9 cellular contexts compared by ENCODE assay signal in the genomic region with DNA sequence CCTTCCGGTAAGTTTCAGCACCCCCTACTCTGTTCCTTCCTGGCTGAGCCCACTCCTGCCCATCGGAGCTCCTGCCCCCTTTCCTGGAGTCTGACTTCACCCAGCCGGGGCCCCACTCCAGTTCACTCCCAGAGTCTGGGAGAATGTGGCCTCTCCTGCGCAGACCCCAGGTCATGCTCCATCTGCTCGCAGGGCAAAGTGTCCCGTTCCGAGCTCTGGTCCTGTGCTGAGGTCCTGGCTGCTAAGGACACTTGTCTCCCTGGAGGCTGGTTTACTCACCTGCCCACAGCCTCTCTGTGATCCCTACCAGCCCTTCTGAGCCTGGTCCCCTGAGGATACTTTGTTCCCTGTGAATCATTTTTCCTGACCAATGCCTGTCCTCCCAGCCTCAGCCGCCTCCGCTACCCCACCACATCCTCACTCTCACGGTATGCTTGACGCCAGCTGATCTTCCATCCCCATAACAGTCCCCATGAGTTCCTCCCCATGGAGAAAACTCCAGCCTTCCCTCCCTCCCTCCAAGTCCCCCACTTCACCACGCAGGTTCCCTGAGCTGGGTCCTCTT. TPM values are rescaled to one million over a fixed set of nuclear protein-coding genes. Genes with fewer than 3 reads are reported as not detected.
DNase-seq lines count a peak whose midpoint lies in the region; ATAC-seq and TF ChIP-seq lines count a peak whose summit lies in the region.
"Had no signal": no experiment of that assay in that cellular context is flagged by ENCODE, and none has a peak within 500 bp of the region (broad histone marks: within the 10 kb centered on the region; RNA-seq: fewer than 3 reads in every experiment).

No MANE protein-coding gene starts in this region.

- H3K36me3 ChIP-seq in BLaER1 treated with 17β-estradiol and CSF1 and Interleukin-3, amounts not matched to agents 10 nM and 100 nM, result peaks cover 0 to 36% (median 18%) of the 10 kb centered on the region in 11 experiments; a peak in 14 of 22 replicates
- peaks cover 10% of the 10 kb centered on the region; the same call in 1 of the 2 replicates for H3K36me3 ChIP-seq in IMR-90 (ENCODE audit: control insufficient read depth, insufficient read depth, low read length)

- in situ Hi-C loops in IMR-90 (cut with MboI; ENCODE audit: low sequenced_read_pairs), result no loop called here

- POLR2A ChIA-PET in IMR-90 (lab: Charles Lee; ENCODE audit: unreplicated experiment), result no interaction called here

- CTCF ChIA-PET in IMR-90 (lab: Yijun Ruan, JAX), result interaction anchor here (0.6 kb wide), 1 partner anchor 131 kb away, joined by 3 read pairs; no protein-coding TSS in a partner anchor

- dilution Hi-C loops in IMR-90 (cut with HindIII; ENCODE audit: low sequenced_read_pairs, unreplicated experiment), result no loop called here

- 0 out of 2 replicates have a peak, but pooled peaks have one; percentile 24 for TF ChIP-seq POLR2A in IMR-90 (IDR thresholded peaks at IDR 0.05; ENCODE audit: low read depth, low read length)

- no peak overlapping the region for H4K91ac ChIP-seq in IMR-90 (ENCODE audit: insufficient read depth, low read depth, low read length)

- H4K20me1 ChIP-seq in BLaER1 treated with 17β-estradiol and CSF1 and Interleukin-3, amounts not matched to agents 10 nM and 100 nM, result peaks cover 0 to 90% (median 26%) of the 10 kb centered on the region in 11 experiments; a peak in 15 of 22 replicates
- H4K20me1 ChIP-seq in IMR-90 (ENCODE audit: insufficient read depth, low read length), result peaks cover 11% of the 10 kb centered on the region

- 0 out of 2 replicates have a peak overlapping the region, but pooled peaks have one; percentile 35 for H3K4ac ChIP-seq in IMR-90 (ENCODE audit: low read depth, low read length)

- H3K56ac ChIP-seq in IMR-90 (ENCODE audit: extremely low read depth, insufficient read depth, low read length), result no peak overlapping the region

- H3K4me3 Mint-ChIP-seq in dendritic cell treated with granulocyte-macrophage colony-stimulating factor and Interleukin-4, amounts not matched to agents 40 ng/mL and 50 ng/mL, for 4 days, result peak overlapping the region; percentile 27
- H3K4me3 Mint-ChIP-seq in nephron, result peak overlapping the region; percentile 45 to 81 (median 52)

- TF ChIP-seq CTCF in IMR-90 (conservative IDR thresholded peaks at IDR 0.05; ENCODE audit: low read depth, low read length) (no peak), nephron (IDR thresholded peaks at IDR 0.05; ENCODE audit: unreplicated experiment in 3 of 3) (no peak)

- 26% methylated on average over 7 of the region's 12 CpGs; no CpG with 5 or more reads in 1 of the 2 experiments for WGBS in IMR-90 (ENCODE audit: extremely low coverage in 2 of 2, insufficient read length in 1 of 2), 2 experiments

- BruUV-seq in IMR-90 (replicated peaks; lab: Mats Ljungman, UMichigan), result no TSS peak

- H3K27ac ChIP-seq in BLaER1 treated with 17β-estradiol and CSF1 and Interleukin-3, amounts not matched to agents 10 nM and 100 nM, result peak overlapping the region in 4 of 11 experiments; percentile 20 to 88 (median 58); a peak in 3 of 22 replicates
- no peak overlapping the region for H3K27ac ChIP-seq in IMR-90 (ENCODE audit: insufficient read depth, low read length)

- no peak overlapping the region for H3K23ac ChIP-seq in IMR-90 (ENCODE audit: low read depth, low read length)

- H2AK9ac ChIP-seq in IMR-90 (replicated peaks; ENCODE audit: low read depth, low read length, poor library complexity), result peak overlapping the region; percentile 66

- H2BK5ac ChIP-seq in IMR-90 (ENCODE audit: low read depth, low read length, poor library complexity, severe bottlenecking), result no peak overlapping the region

- peaks cover 44% of the 10 kb centered on the region for H3K36me3 Mint-ChIP-seq in dendritic cell treated with granulocyte-macrophage colony-stimulating factor and Interleukin-4, amounts not matched to agents 40 ng/mL and 50 ng/mL, for 4 days (ENCODE audit: low read depth)
- peaks cover 8% of the 10 kb centered on the region for H3K36me3 Mint-ChIP-seq in nephron (ENCODE audit: low read depth)

- no peak overlapping the region for H3K18ac ChIP-seq in IMR-90 (ENCODE audit: low read depth, low read length)

- DNase-seq in IMR-90, result peak; percentile 78
- no peak for DNase-seq in SKM-1 (lab: John Stamatoyannopoulos, UW; ENCODE audit: unreplicated experiment)
- no peak for DNase-seq in NCI-H146 (lab: John Stamatoyannopoulos, UW)

- 0 out of 2 replicates have a peak, but pooled peaks cover 4% of the 10 kb centered on the region for H3K9me1 ChIP-seq in IMR-90 (ENCODE audit: insufficient read depth, low read length)

- H4K5ac ChIP-seq in IMR-90 (ENCODE audit: low read depth, low read length), result no peak overlapping the region

- H3K4me1 ChIP-seq in BLaER1 treated with 17β-estradiol and CSF1 and Interleukin-3, amounts not matched to agents 10 nM and 100 nM, result peaks cover 82 to 89% (median 86%) of the 10 kb centered on the region in 10 experiments
- H3K4me1 ChIP-seq in IMR-90 (ENCODE audit: control insufficient read depth, insufficient read depth, low read length), result peaks cover 8% of the 10 kb centered on the region; the same call in 1 of the 2 replicates

- peaks cover 70% of the 10 kb centered on the region for H3K4me1 Mint-ChIP-seq in dendritic cell treated with granulocyte-macrophage colony-stimulating factor and Interleukin-4, amounts not matched to agents 40 ng/mL and 50 ng/mL, for 4 days (ENCODE audit: low read depth)
- peaks cover 10% of the 10 kb centered on the region for H3K4me1 Mint-ChIP-seq in nephron

- H3K9me3 ChIP-seq in BLaER1 treated with 17β-estradiol and CSF1 and Interleukin-3, amounts not matched to agents 10 nM and 100 nM (replicated peaks in 1 of 11), result no peaks in the 10 kb centered on the region
- H3K9me3 ChIP-seq in IMR-90 (ENCODE audit: control insufficient read depth, insufficient read depth, low read length), result no peaks in the 10 kb centered on the region

- no peak overlapping the region for H2BK20ac ChIP-seq in IMR-90 (ENCODE audit: low read depth, low read length)

- 0 out of 2 replicates have a peak overlapping the region, but pooled peaks have one; percentile 28 for H2AK5ac ChIP-seq in IMR-90 (ENCODE audit: low read depth, low read length)

- peaks cover 62% of the 10 kb centered on the region for H3K27me3 Mint-ChIP-seq in dendritic cell treated with granulocyte-macrophage colony-stimulating factor and Interleukin-4, amounts not matched to agents 40 ng/mL and 50 ng/mL, for 4 days
- H3K27me3 Mint-ChIP-seq in nephron (ENCODE audit: low read depth), result peaks cover 51% of the 10 kb centered on the region

- no peak overlapping the region for H4K8ac ChIP-seq in IMR-90 (ENCODE audit: low read depth in 2 of 2, low read length in 2 of 2)

- H3K27ac Mint-ChIP-seq in dendritic cell treated with granulocyte-macrophage colony-stimulating factor and Interleukin-4, amounts not matched to agents 40 ng/mL and 50 ng/mL, for 4 days, result peak overlapping the region; percentile 2
- no peak overlapping the region for H3K27ac Mint-ChIP-seq in nephron

- H3K9me3 Mint-ChIP-seq in dendritic cell treated with granulocyte-macrophage colony-stimulating factor and Interleukin-4, amounts not matched to agents 40 ng/mL and 50 ng/mL, for 4 days, result no peaks in the 10 kb centered on the region
- H3K9me3 Mint-ChIP-seq in nephron, result no peaks in the 10 kb centered on the region

- H3K4me3 ChIP-seq in BLaER1 treated with 17β-estradiol and CSF1 and Interleukin-3, amounts not matched to agents 10 nM and 100 nM, result peak overlapping the region in 2 of 10 experiments; percentile 0 to 5; a peak in 2 of 20 replicates
- no peak overlapping the region for H3K4me3 ChIP-seq in IMR-90 (ENCODE audit: insufficient read depth, low read depth, low read length)

- TF ChIP-seq RAD21 in IMR-90 (IDR thresholded peaks at IDR 0.05; ENCODE audit: low read length), result no peak

- peaks cover 0 to 29% (median 24%) of the 10 kb centered on the region in 11 experiments; a peak in 19 of 22 replicates for H3K27me3 ChIP-seq in BLaER1 treated with 17β-estradiol and CSF1 and Interleukin-3, amounts not matched to agents 10 nM and 100 nM
- H3K27me3 ChIP-seq in IMR-90 (ENCODE audit: control insufficient read depth, insufficient read depth, low read length), result peaks cover 9% of the 10 kb centered on the region; the same call in 1 of the 2 replicates

- H2BK15ac ChIP-seq in IMR-90 (ENCODE audit: low read depth, low read length), result no peak overlapping the region

- no peak overlapping the region for H3K14ac ChIP-seq in IMR-90 (replicated peaks; ENCODE audit: low read depth, low read length)

- H2AFZ ChIP-seq in IMR-90 (replicated peaks; ENCODE audit: low read length, poor library complexity), result peak overlapping the region; percentile 72

- no peaks in the 10 kb centered on the region for H3K79me1 ChIP-seq in IMR-90 (ENCODE audit: low read depth in 1 of 2, low read length in 2 of 2)

- ATAC-seq in IMR-90 (ENCODE audit: low read depth), result peak; percentile 53
- ATAC-seq in HG03025 (IDR thresholded peaks at IDR 0.05; ENCODE audit: low FRiP score, unreplicated experiment), result no peak
- ATAC-seq in HG03460 (IDR thresholded peaks at IDR 0.05; ENCODE audit: unreplicated experiment), result no peak

- H3K9ac ChIP-seq in BLaER1 treated with 17β-estradiol and CSF1 and Interleukin-3, amounts not matched to agents 10 nM and 100 nM, result peak overlapping the region in 5 of 11 experiments; percentile 71 to 80 (median 73); a peak in 6 of 22 replicates
- H3K9ac ChIP-seq in IMR-90 (ENCODE audit: low read depth, low read length), result no peak overlapping the region

- H3K4me2 ChIP-seq in BLaER1 treated with 17β-estradiol and CSF1 and Interleukin-3, amounts not matched to agents 10 nM and 100 nM, result peak overlapping the region; percentile 48 to 100 (median 98)
- no peak overlapping the region for H3K4me2 ChIP-seq in IMR-90 (ENCODE audit: low read depth, low read length)

- intact Hi-C loops in IMR-90 (cut with micrococcal nuclease), result no loop called here
- intact Hi-C loops in dendritic cell treated with granulocyte-macrophage colony-stimulating factor and Interleukin-4, amounts not matched to agents 40 ng/mL and 50 ng/mL, for 4 days (cut with micrococcal nuclease), result loop anchor here (5.0 kb wide), 1 partner anchor 42 kb away; no protein-coding TSS in a partner anchor

- H2BK120ac ChIP-seq in IMR-90 (ENCODE audit: low read depth, low read length), result no peak overlapping the region

TF ChIP-seq in IMR-90, 13 proteins besides CTCF, POLR2A, EP300 and RAD21:
- TF ChIP-seq CHD1 (IDR thresholded peaks at IDR 0.05; ENCODE audit: low read depth, low read length) (no peak), RCOR1 (IDR thresholded peaks at IDR 0.05; ENCODE audit: insufficient replicate concordance, low read length) (peak; percentile 47)
TF ChIP-seq in IMR-90: peak in this region for 1.

RNA-seq across cellular contexts. Expression of gene IFITM10, which starts 0.5 kb away (rescaled TPM):
- under 0.01 and 0.18 TPM in 2 replicates for total RNA-seq in IMR-90 (2012; rRNA removed)
- polyA plus RNA-seq in IMR-90 (2012; rRNA removed), result 0.15 and 0.59 TPM in 2 replicates
- polyA plus RNA-seq in IMR-90 (2012; cell fraction: cytosol; rRNA removed), result 0.08 and 0.32 TPM in 2 replicates
- polyA plus RNA-seq in IMR-90 (2012; cell fraction: nucleus; rRNA removed; ENCODE audit: low replicate concordance), result 0.68 and 1.2 TPM in 2 replicates

RNA-seq across cellular contexts. Expression of gene CTSD, which starts 13.9 kb away (rescaled TPM):
- 38.3 and 39.8 TPM in 2 replicates for total RNA-seq in IMR-90 (2012; rRNA removed)
- polyA plus RNA-seq in IMR-90 (2012; rRNA removed), result 151 and 166 TPM in 2 replicates
- 140 and 321 TPM in 2 replicates for polyA plus RNA-seq in IMR-90 (2012; cell fraction: cytosol; rRNA removed)
- 89.3 and 187 TPM in 2 replicates for polyA plus RNA-seq in IMR-90 (2012; cell fraction: nucleus; rRNA removed; ENCODE audit: low replicate concordance)

RNA-seq across cellular contexts. Expression of gene KRTAP5-6, which starts 52.9 kb away (rescaled TPM):
- total RNA-seq in IMR-90 (2012; rRNA removed), result not detected in 2 replicates
- not detected in 2 replicates for polyA plus RNA-seq in IMR-90 (2012; rRNA removed)
- polyA plus RNA-seq in IMR-90 (2012; cell fraction: cytosol; rRNA removed), result not detected in 2 replicates
- polyA plus RNA-seq in IMR-90 (2012; cell fraction: nucleus; rRNA removed; ENCODE audit: low replicate concordance), result not detected in 2 replicates
- total RNA-seq: activated CD8-positive, alpha-beta memory T cell treated with anti-CD3 and anti-CD28 coated beads for 36 hours had no signal
